Comparison of ENCODE assay signal across 8 cellular contexts in genomic region chr19:45250832-45251451, GRCh38. TPM values are rescaled to one million over a fixed set of nuclear protein-coding genes. Genes with fewer than 3 reads are reported as not detected.
DNase-seq lines count a peak whose midpoint lies in the region; ATAC-seq and TF ChIP-seq lines count a peak whose summit lies in the region.

Gene MARK4, plus strand, starts transcription at chr19:45251271. Its CDS starts 318 bp downstream, at chr19:45251589.

- H3K36me3 Mint-ChIP-seq in IgD-negative memory B cell, result no peaks in the 10 kb centered on the region
- no peaks in the 10 kb centered on the region for H3K36me3 Mint-ChIP-seq in activated naive CD4-positive, alpha-beta T cell treated with anti-CD3 and anti-CD28 coated beads, Interleukin-2, amount 50 U/mL, for 24 hours
- no peaks in the 10 kb centered on the region for H3K36me3 Mint-ChIP-seq in glutamatergic neuron (ENCODE audit: unreplicated experiment)

- DNase-seq in DND-41, result peak; percentile 74
- DNase-seq in SKM-1 (lab: John Stamatoyannopoulos, UW; ENCODE audit: unreplicated experiment), result peak; percentile 25
- peak; percentile 78 for DNase-seq in glutamatergic neuron
- DNase-seq in osteoblast (ENCODE audit: insufficient read length, low spot score, missing footprints), result peak; percentile 99
- DNase-seq in thoracic aorta (ENCODE audit: low spot score), result no peak

- H3K27ac ChIP-seq in DND-41 (ENCODE audit: low read length) (peak within 1 kb of the TSS; percentile 65), osteoblast (ENCODE audit: low read depth, low read length) (peak within 1 kb of the TSS; percentile 65), thoracic aorta (peak within 1 kb of the TSS in 1 of 2 donors; percentile 22)

- H3K9me3 Mint-ChIP-seq in IgD-negative memory B cell (no peaks in the 10 kb centered on the region), glutamatergic neuron (ENCODE audit: unreplicated experiment) (peaks cover 2% of the 10 kb centered on the region)
- H3K9me3 Mint-ChIP-seq in activated naive CD4-positive, alpha-beta T cell treated with anti-CD3 and anti-CD28 coated beads, Interleukin-2, amount 50 U/mL, for 24 hours, result no peaks in the 10 kb centered on the region

- H3K27me3 ChIP-seq in DND-41 (ENCODE audit: insufficient read depth, low read length, poor library complexity) (no peaks in the 10 kb centered on the region), osteoblast (ENCODE audit: insufficient read depth, low read length) (no peaks in the 10 kb centered on the region), thoracic aorta (replicated peaks; ENCODE audit: insufficient read depth) (no peaks in the 10 kb centered on the region)

- peak; percentile 71 for ATAC-seq in DND-41 (ENCODE audit: insufficient read depth, low read depth)
- ATAC-seq in thoracic aorta (ENCODE audit: insufficient number of reproducible peaks, low FRiP score, low read depth), result peak; percentile 13
- no peak for ATAC-seq in GM21576 (IDR thresholded peaks at IDR 0.05; ENCODE audit: unreplicated experiment)

- H3K9ac ChIP-seq in DND-41 (ENCODE audit: low read depth, low read length), result peak within 1 kb of the TSS; percentile 72

- H3K4me2 ChIP-seq in DND-41 (ENCODE audit: insufficient read depth, low read length) (peak within 1 kb of the TSS; percentile 83), osteoblast (ENCODE audit: insufficient read depth, low read length) (peak within 1 kb of the TSS; percentile 90)

- H3K4me1 ChIP-seq in DND-41 (ENCODE audit: insufficient read depth, low read length) (peaks cover 42% of the 10 kb centered on the region), osteoblast (ENCODE audit: insufficient read depth, low read length) (peaks cover 20% of the 10 kb centered on the region), thoracic aorta (ENCODE audit: control insufficient read depth in 1 of 2, low read depth in 2 of 2) (peaks cover 19 to 35% of the 10 kb centered on the region in 2 donors)

- H3K79me2 ChIP-seq in DND-41 (ENCODE audit: insufficient read depth, low read length) (peaks cover 43% of the 10 kb centered on the region), osteoblast (ENCODE audit: insufficient read depth, low read length) (peaks cover 44% of the 10 kb centered on the region)

- H3K9me3 ChIP-seq in DND-41 (ENCODE audit: insufficient read depth, low read length, severe bottlenecking), result no peaks in the 10 kb centered on the region
- no peaks in the 10 kb centered on the region for H3K9me3 ChIP-seq in osteoblast (ENCODE audit: low read depth, low read length)
- no peaks in the 10 kb centered on the region for H3K9me3 ChIP-seq in thoracic aorta

- H2AFZ ChIP-seq in DND-41 (ENCODE audit: low read depth, low read length) (peak within 1 kb of the TSS; percentile 74), osteoblast (ENCODE audit: low read length) (peak within 1 kb of the TSS; percentile 93)

- H3K27ac Mint-ChIP-seq in IgD-negative memory B cell (peak within 1 kb of the TSS in 2 of 3 donors; percentile 38 to 86), glutamatergic neuron (ENCODE audit: unreplicated experiment) (peak within 1 kb of the TSS; percentile 95)
- peak within 1 kb of the TSS; percentile 91 for H3K27ac Mint-ChIP-seq in activated naive CD4-positive, alpha-beta T cell treated with anti-CD3 and anti-CD28 coated beads, Interleukin-2, amount 50 U/mL, for 24 hours

- H4K20me1 ChIP-seq in DND-41 (ENCODE audit: insufficient read depth, low read length) (peaks cover 23% of the 10 kb centered on the region), osteoblast (ENCODE audit: insufficient read depth, low read length) (peaks cover 28% of the 10 kb centered on the region)

- peak within 1 kb of the TSS; percentile 68 to 91 for H3K4me3 ChIP-seq in DND-41 (ENCODE audit: low read depth in 1 of 2, low read length in 2 of 2)
- H3K4me3 ChIP-seq in osteoblast (ENCODE audit: insufficient read depth, low read length), result peak within 1 kb of the TSS; percentile 85
- peak within 1 kb of the TSS; percentile 94 for H3K4me3 ChIP-seq in thoracic aorta

- peaks cover 4% of the 10 kb centered on the region; the same call in 1 of the 2 replicates for H3K36me3 ChIP-seq in DND-41 (ENCODE audit: insufficient read depth, low read length)
- H3K36me3 ChIP-seq in osteoblast (ENCODE audit: insufficient read depth, low read length), result no peaks in the 10 kb centered on the region
- no peaks in the 10 kb centered on the region for H3K36me3 ChIP-seq in thoracic aorta

- TF ChIP-seq CTCF in DND-41 (IDR thresholded peaks at IDR 0.05; ENCODE audit: borderline replicate concordance, extremely low read depth, low read length, poor library complexity, severe bottlenecking), result no peak
- no peak for TF ChIP-seq CTCF in glutamatergic neuron (IDR thresholded peaks at IDR 0.05; ENCODE audit: partially characterized antibody, unreplicated experiment)
- TF ChIP-seq CTCF in osteoblast (IDR thresholded peaks at IDR 0.05; ENCODE audit: extremely low read depth, low read depth, low read length), result no peak
- no peak for TF ChIP-seq CTCF in thoracic aorta (IDR thresholded peaks at IDR 0.05)

- no peaks in the 10 kb centered on the region for H3K27me3 Mint-ChIP-seq in IgD-negative memory B cell
- no peaks in the 10 kb centered on the region for H3K27me3 Mint-ChIP-seq in activated naive CD4-positive, alpha-beta T cell treated with anti-CD3 and anti-CD28 coated beads, Interleukin-2, amount 50 U/mL, for 24 hours
- peaks cover 7% of the 10 kb centered on the region for H3K27me3 Mint-ChIP-seq in glutamatergic neuron (ENCODE audit: unreplicated experiment)

- H3K4me3 Mint-ChIP-seq in IgD-negative memory B cell, result peak within 1 kb of the TSS; percentile 78 to 92 (median 90)
- peak within 1 kb of the TSS; percentile 93 for H3K4me3 Mint-ChIP-seq in activated naive CD4-positive, alpha-beta T cell treated with anti-CD3 and anti-CD28 coated beads, Interleukin-2, amount 50 U/mL, for 24 hours
- H3K4me3 Mint-ChIP-seq in glutamatergic neuron (ENCODE audit: unreplicated experiment), result peak within 1 kb of the TSS; percentile 98

- peaks cover 5 to 17% (median 9%) of the 10 kb centered on the region in 3 donors for H3K4me1 Mint-ChIP-seq in IgD-negative memory B cell
- H3K4me1 Mint-ChIP-seq in activated naive CD4-positive, alpha-beta T cell treated with anti-CD3 and anti-CD28 coated beads, Interleukin-2, amount 50 U/mL, for 24 hours, result peaks cover 25% of the 10 kb centered on the region
- peaks cover 8% of the 10 kb centered on the region for H3K4me1 Mint-ChIP-seq in glutamatergic neuron (ENCODE audit: low read depth, unreplicated experiment)

RNA-seq across cellular contexts. Expression of gene MARK4, which starts in this region (rescaled TPM):
- 0.58 TPM for polyA plus RNA-seq in IgD-negative memory B cell
- total RNA-seq in glutamatergic neuron (ENCODE audit: unreplicated experiment), result 110 TPM
- total RNA-seq in osteoblast, result 16.2 and 18.1 TPM in 2 replicates
- total RNA-seq in thoracic aorta, result 10 to 100 TPM; 24.1 to 36.2 TPM
